In the genomic region with DNA sequence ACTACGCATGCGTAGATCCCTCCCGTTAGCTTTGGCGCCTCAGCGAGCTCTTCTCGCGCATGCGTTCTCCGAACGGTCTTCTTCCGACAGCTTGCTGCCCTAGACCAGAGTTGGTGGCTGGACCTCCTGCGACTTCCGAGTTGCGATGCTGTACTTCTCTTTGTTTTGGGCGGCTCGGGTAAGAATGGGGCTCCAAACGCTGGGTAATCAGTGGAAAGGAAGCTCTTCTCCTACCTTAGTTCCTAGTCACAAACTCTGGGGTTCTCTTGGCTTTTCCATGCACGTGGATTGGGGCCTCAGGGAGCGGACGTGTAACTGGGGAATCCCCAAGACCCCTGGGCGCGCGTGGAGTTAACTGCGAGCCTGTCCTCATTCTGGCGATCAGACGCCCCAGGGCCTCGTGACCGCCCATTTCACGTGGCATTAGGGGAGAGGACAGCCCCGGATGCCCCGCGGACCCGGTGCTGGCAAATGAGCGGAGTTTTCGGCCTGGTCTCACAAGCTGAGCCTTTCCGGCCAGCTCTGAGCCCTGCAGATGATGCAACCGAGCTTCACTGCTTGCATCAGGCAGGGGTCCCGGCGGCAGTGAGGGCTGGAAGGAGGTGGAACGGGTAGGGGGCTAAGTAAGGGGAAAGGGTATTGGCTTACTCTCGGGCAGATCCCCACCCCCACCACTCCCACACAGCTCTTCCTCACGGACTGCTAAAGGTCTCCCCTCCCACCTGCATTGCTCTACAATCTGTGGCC, we compare ENCODE assay signal across 2 cellular contexts.
TF ChIP-seq lines count a peak whose summit lies in the region.

A gene (plus strand): TSS at position 78 of the 747 bp plus-strand sequence. CDS start 68 bp downstream, at position 146.

TF ChIP-seq in HEK293, 187 proteins besides CTCF, POLR2A, EP300 and RAD21 (continued from another document and continues in another):
- TF ChIP-seq, protein P1, sequence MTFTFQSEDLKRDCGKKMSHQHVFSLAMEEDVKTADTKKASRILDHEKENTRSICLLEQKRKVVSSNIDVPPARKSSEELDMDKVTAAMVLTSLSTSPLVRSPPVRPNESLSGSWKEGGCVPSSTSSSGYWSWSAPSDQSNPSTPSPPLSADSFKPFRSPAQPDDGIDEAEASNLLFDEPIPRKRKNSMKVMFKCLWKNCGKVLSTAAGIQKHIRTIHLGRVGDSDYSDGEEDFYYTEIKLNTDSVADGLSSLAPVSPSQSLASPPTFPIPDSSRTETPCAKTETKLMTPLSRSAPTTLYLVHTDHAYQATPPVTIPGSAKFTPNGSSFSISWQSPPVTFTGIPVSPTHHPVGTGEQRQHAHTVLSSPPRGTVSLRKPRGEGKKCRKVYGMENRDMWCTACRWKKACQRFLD (tag by site-specific recombination; IDR thresholded peaks at IDR 0.05): no peak
- TF ChIP-seq, protein P2, sequence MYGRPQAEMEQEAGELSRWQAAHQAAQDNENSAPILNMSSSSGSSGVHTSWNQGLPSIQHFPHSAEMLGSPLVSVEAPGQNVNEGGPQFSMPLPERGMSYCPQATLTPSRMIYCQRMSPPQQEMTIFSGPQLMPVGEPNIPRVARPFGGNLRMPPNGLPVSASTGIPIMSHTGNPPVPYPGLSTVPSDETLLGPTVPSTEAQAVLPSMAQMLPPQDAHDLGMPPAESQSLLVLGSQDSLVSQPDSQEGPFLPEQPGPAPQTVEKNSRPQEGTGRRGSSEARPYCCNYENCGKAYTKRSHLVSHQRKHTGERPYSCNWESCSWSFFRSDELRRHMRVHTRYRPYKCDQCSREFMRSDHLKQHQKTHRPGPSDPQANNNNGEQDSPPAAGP (tag by site-specific recombination; IDR thresholded peaks at IDR 0.05): no peak; the same call in 1 of the 2 replicates
- TF ChIP-seq ZNF324 (tag by site-specific recombination; IDR thresholded peaks at IDR 0.05) (peak; percentile 84; the same call in 1 of the 2 replicates), ZNF214 (tag by site-specific recombination; IDR thresholded peaks at IDR 0.05; ENCODE audit: borderline replicate concordance) (no peak), ZNF157 (tag by site-specific recombination; IDR thresholded peaks at IDR 0.05) (no peak), ZNF501 (tag by site-specific recombination; IDR thresholded peaks at IDR 0.05) (no peak; the same call in 1 of the 2 replicates), ZBTB8A (tag by site-specific recombination; IDR thresholded peaks at IDR 0.05) (peak; percentile 47), KLF1 (tag by site-specific recombination; IDR thresholded peaks at IDR 0.05) (peak; percentile 19), ZBTB48 (tag by site-specific recombination; IDR thresholded peaks at IDR 0.05) (0 out of 2 replicates have a peak, but pooled peaks have one; percentile 48), ZNF837 (tag by site-specific recombination; IDR thresholded peaks at IDR 0.05) (no peak), GLI4 (tag by site-specific recombination; IDR thresholded peaks at IDR 0.05) (no peak), ZNF561 (tag by site-specific recombination; IDR thresholded peaks at IDR 0.05; ENCODE audit: borderline replicate concordance) (0 out of 2 replicates have a peak, but pooled peaks have one; percentile 7), ZNF596 (tag by site-specific recombination; IDR thresholded peaks at IDR 0.05) (no peak), ZNF335 (tag by site-specific recombination; conservative IDR thresholded peaks at IDR 0.05) (peak; percentile 89), ZIC2 (tag by site-specific recombination; IDR thresholded peaks at IDR 0.05) (peak; percentile 70), ZNF558 (tag by site-specific recombination; IDR thresholded peaks at IDR 0.05) (0 out of 2 replicates have a peak, but pooled peaks have one; percentile 63), TCF7L2 (IDR thresholded peaks at IDR 0.05; ENCODE audit: borderline replicate concordance, low read depth, low read length) (no peak), IKZF3 (tag by site-specific recombination; IDR thresholded peaks at IDR 0.05) (no peak), ZNF664 (tag by site-specific recombination; IDR thresholded peaks at IDR 0.05) (no peak), ZFP3 (tag by site-specific recombination; IDR thresholded peaks at IDR 0.05; ENCODE audit: low read depth) (no peak), ZNF155 (tag by site-specific recombination; IDR thresholded peaks at IDR 0.05) (no peak), ZNF571 (tag by site-specific recombination; IDR thresholded peaks at IDR 0.05) (no peak)
- TF ChIP-seq, protein P3, sequence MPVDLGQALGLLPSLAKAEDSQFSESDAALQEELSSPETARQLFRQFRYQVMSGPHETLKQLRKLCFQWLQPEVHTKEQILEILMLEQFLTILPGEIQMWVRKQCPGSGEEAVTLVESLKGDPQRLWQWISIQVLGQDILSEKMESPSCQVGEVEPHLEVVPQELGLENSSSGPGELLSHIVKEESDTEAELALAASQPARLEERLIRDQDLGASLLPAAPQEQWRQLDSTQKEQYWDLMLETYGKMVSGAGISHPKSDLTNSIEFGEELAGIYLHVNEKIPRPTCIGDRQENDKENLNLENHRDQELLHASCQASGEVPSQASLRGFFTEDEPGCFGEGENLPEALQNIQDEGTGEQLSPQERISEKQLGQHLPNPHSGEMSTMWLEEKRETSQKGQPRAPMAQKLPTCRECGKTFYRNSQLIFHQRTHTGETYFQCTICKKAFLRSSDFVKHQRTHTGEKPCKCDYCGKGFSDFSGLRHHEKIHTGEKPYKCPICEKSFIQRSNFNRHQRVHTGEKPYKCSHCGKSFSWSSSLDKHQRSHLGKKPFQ (tag by site-specific recombination; IDR thresholded peaks at IDR 0.05): no peak

TF ChIP-seq in SK-N-SH, 30 proteins besides CTCF, POLR2A, EP300 and RAD21 (continued from another document):
- TF ChIP-seq, protein P4, sequence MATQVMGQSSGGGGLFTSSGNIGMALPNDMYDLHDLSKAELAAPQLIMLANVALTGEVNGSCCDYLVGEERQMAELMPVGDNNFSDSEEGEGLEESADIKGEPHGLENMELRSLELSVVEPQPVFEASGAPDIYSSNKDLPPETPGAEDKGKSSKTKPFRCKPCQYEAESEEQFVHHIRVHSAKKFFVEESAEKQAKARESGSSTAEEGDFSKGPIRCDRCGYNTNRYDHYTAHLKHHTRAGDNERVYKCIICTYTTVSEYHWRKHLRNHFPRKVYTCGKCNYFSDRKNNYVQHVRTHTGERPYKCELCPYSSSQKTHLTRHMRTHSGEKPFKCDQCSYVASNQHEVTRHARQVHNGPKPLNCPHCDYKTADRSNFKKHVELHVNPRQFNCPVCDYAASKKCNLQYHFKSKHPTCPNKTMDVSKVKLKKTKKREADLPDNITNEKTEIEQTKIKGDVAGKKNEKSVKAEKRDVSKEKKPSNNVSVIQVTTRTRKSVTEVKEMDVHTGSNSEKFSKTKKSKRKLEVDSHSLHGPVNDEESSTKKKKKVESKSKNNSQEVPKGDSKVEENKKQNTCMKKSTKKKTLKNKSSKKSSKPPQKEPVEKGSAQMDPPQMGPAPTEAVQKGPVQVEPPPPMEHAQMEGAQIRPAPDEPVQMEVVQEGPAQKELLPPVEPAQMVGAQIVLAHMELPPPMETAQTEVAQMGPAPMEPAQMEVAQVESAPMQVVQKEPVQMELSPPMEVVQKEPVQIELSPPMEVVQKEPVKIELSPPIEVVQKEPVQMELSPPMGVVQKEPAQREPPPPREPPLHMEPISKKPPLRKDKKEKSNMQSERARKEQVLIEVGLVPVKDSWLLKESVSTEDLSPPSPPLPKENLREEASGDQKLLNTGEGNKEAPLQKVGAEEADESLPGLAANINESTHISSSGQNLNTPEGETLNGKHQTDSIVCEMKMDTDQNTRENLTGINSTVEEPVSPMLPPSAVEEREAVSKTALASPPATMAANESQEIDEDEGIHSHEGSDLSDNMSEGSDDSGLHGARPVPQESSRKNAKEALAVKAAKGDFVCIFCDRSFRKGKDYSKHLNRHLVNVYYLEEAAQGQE (IDR thresholded peaks at IDR 0.05; ENCODE audit: low read depth, low read length): no peak
- TF ChIP-seq GATA2 (CRISPR knock-in tag; IDR thresholded peaks at IDR 0.05) (no peak), SIN3A (IDR thresholded peaks at IDR 0.05; ENCODE audit: borderline replicate concordance, low read depth, low read length) (peak; percentile 58; the same call in 1 of the 2 replicates), EZH2phosphoT487 (IDR thresholded peaks at IDR 0.05; ENCODE audit: borderline replicate concordance, low read depth) (no peak), FOSL2 (IDR thresholded peaks at IDR 0.05; ENCODE audit: borderline replicate concordance, low read depth) (no peak), RFX5 (IDR thresholded peaks at IDR 0.05; ENCODE audit: low read length) (no peak), RXRA (IDR thresholded peaks at IDR 0.05; ENCODE audit: borderline replicate concordance, low read depth) (no peak), RCOR1 (IDR thresholded peaks at IDR 0.05; ENCODE audit: low read length) (no peak), GABPA (IDR thresholded peaks at IDR 0.05; ENCODE audit: low read depth) (no peak), JUND (IDR thresholded peaks at IDR 0.05) (no peak), TCF12 (IDR thresholded peaks at IDR 0.05) (no peak)
- TF ChIP-seq, protein P5, sequence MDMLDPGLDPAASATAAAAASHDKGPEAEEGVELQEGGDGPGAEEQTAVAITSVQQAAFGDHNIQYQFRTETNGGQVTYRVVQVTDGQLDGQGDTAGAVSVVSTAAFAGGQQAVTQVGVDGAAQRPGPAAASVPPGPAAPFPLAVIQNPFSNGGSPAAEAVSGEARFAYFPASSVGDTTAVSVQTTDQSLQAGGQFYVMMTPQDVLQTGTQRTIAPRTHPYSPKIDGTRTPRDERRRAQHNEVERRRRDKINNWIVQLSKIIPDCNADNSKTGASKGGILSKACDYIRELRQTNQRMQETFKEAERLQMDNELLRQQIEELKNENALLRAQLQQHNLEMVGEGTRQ (IDR thresholded peaks at IDR 0.05; ENCODE audit: borderline replicate concordance, low read depth, low read length): no peak
